ENCODE assay signal across 10 cellular contexts in genomic region chr1:85137660-85138059, GRCh38.
DNase-seq lines count a peak whose midpoint lies in the region; ATAC-seq, FAIRE-seq and TF ChIP-seq lines count a peak whose summit lies in the region.
"Had no signal": no experiment of that assay in that cellular context is flagged by ENCODE, and none has a peak within 500 bp of the region (broad histone marks: within the 10 kb centered on the region; RNA-seq: fewer than 3 reads in every experiment).

No MANE protein-coding gene starts in this region.

- H3K27me3 ChIP-seq in PC-3 (ENCODE audit: low read length) (no peaks in the 10 kb centered on the region), upper lobe of right lung (no peaks in the 10 kb centered on the region)
- H3K27me3 ChIP-seq: neutrophil had no signal

- no peak overlapping the region for H3K4me2 ChIP-seq in PC-3 (ENCODE audit: low read length)

- no peak overlapping the region for H3K4me3 ChIP-seq in PC-3 (ENCODE audit: low read length)
- H3K4me3 ChIP-seq in kidney (ENCODE audit: low read length in 2 of 2), result peak overlapping the region in 1 of 2 donors; percentile 6
- no peak overlapping the region for H3K4me3 ChIP-seq in upper lobe of right lung

- H3K36me3 ChIP-seq in PC-3 (ENCODE audit: low read depth, low read length), result no peaks in the 10 kb centered on the region
- H3K36me3 ChIP-seq in kidney (ENCODE audit: control insufficient read depth in 1 of 2, insufficient read depth in 2 of 2, low read length in 2 of 2), result no peaks in the 10 kb centered on the region
- no peaks in the 10 kb centered on the region for H3K36me3 ChIP-seq in upper lobe of right lung
- H3K36me3 ChIP-seq: neutrophil had no signal

- no peaks in the 10 kb centered on the region for H4K20me1 ChIP-seq in PC-3 (ENCODE audit: low read length)

- DNase-seq in NCI-H1417 (lab: John Stamatoyannopoulos, UW) (peak; percentile 85 to 97 (median 90)), PC-3 (no peak), kidney (peak; percentile 86), upper lobe of right lung (peak; percentile 88), hepatic stellate cell (ENCODE audit: low spot score) (no peak)
- DNase-seq in activated T-cell treated with anti-CD3 and anti-CD28 coated beads, Interleukin-2, amount 50 U/mL, for 48 hours, result no peak
- DNase-seq: HCEC 1CT, KBM-7 had no signal

- no peaks in the 10 kb centered on the region for H3K9me2 ChIP-seq in PC-3 (replicated peaks; ENCODE audit: low read length)

- ATAC-seq in PC-3 (no peak), upper lobe of right lung (peak; percentile 83), GM18861 (IDR thresholded peaks at IDR 0.05; ENCODE audit: unreplicated experiment) (no peak)

- H3K9ac ChIP-seq in PC-3 (ENCODE audit: low read length), result no peak overlapping the region
- H3K9ac ChIP-seq in kidney (ENCODE audit: low read length in 2 of 2), result no peak overlapping the region

- H3K9me3 ChIP-seq in PC-3 (ENCODE audit: low read length), result no peaks in the 10 kb centered on the region
- H3K9me3 ChIP-seq in kidney (ENCODE audit: control insufficient read depth in 1 of 2, low read length in 2 of 2), result no peaks in the 10 kb centered on the region
- H3K9me3 ChIP-seq in upper lobe of right lung, result no peaks in the 10 kb centered on the region
- H3K9me3 ChIP-seq: neutrophil had no signal

- no TSS peak for BruUV-seq in PC-3 (replicated peaks; lab: Mats Ljungman, UMichigan)

- H3F3A ChIP-seq in PC-3 (ENCODE audit: low read length, unreplicated experiment), result no peaks in the 10 kb centered on the region

- no peak overlapping the region for H3K27ac ChIP-seq in PC-3 (ENCODE audit: low read length)
- H3K27ac ChIP-seq in kidney (ENCODE audit: low read depth in 2 of 2, low read length in 2 of 2), result peak overlapping the region in 1 of 2 donors; percentile 10
- H3K27ac ChIP-seq in upper lobe of right lung, result peak overlapping the region; percentile 61
- H3K27ac ChIP-seq: neutrophil had no signal

- intact Hi-C loops in PC-3 (cut with micrococcal nuclease) (no loop called here), kidney (cut with DNase I) (no loop called here), upper lobe of right lung (cut with DNase I) (no loop called here)

- CTCF ChIA-PET in PC-3 (lab: Charles Lee), result no interaction called here

- peak overlapping the region; percentile 54 for H2AFZ ChIP-seq in PC-3 (ENCODE audit: low read length)

- POLR2A ChIA-PET in PC-3 (lab: Charles Lee; ENCODE audit: unreplicated experiment), result no interaction called here

- H3K4me1 ChIP-seq in PC-3 (ENCODE audit: insufficient read depth, low read length), result peaks cover 11% of the 10 kb centered on the region
- peaks cover 0 to 3% of the 10 kb centered on the region in 2 donors for H3K4me1 ChIP-seq in kidney (ENCODE audit: control insufficient read depth in 1 of 2, insufficient read depth in 1 of 2, low read depth in 1 of 2, low read length in 2 of 2)
- H3K4me1 ChIP-seq in upper lobe of right lung, result peaks cover 25% of the 10 kb centered on the region

- no peaks in the 10 kb centered on the region for H3K79me2 ChIP-seq in PC-3 (ENCODE audit: low read length)

- TF ChIP-seq CTCF in PC-3 (conservative IDR thresholded peaks at IDR 0.05; ENCODE audit: low read depth, low read length) (no peak), kidney (IDR thresholded peaks at IDR 0.05; ENCODE audit: borderline replicate concordance, extremely low read depth, insufficient read depth) (no peak), upper lobe of right lung (IDR thresholded peaks at IDR 0.05) (no peak)

- FAIRE-seq in kidney (lab: Jason Lieb, UNC), result peak; percentile 92

Comparison
In these comparisons a context has a peak if more than half of its experiments do, and no peak if none do; other contexts are left out.
1. DNase-seq: peak in NCI-H1417 (3 of 3), kidney (single experiment) and upper lobe of right lung (single experiment); none in PC-3 (single experiment), hepatic stellate cell (single experiment) and activated T-cell treated with anti-CD3 and anti-CD28 coated beads, Interleukin-2, amount 50 U/mL, for 48 hours (0 of 2).